In the genomic region with DNA sequence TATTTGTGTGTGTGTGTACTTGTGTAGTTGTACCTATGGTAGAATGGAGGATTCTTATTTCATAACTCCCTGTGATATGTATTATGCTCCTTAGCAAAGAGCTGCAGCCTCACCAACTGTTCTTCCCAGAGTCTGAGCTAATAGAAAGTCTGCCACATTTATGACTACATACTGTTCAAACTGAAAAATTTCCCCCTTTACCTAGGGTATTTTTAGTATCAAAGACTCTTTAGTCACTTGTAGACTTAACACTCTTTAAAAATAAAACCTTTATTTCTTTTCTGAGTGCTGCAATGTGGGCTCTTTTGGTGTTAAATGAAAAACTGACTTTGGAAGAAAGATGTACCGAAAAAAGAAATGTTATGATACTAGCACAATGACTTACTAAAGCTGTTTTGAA, we compare ENCODE assay signal across 31 cellular contexts. TPM values are rescaled to one million over a fixed set of nuclear protein-coding genes. Genes with fewer than 3 reads are reported as not detected.
DNase-seq lines count a peak whose midpoint lies in the region; FAIRE-seq and TF ChIP-seq lines count a peak whose summit lies in the region.
"Had no signal": no experiment of that assay in that cellular context is flagged by ENCODE, and none has a peak within 500 bp of the region (broad histone marks: within the 10 kb centered on the region; RNA-seq: fewer than 3 reads in every experiment).

No MANE protein-coding gene starts in this region.

- TF ChIP-seq RAD21 in H1 (IDR thresholded peaks at IDR 0.05 in 1 of 2, conservative IDR thresholded peaks at IDR 0.05 in 1 of 2; ENCODE audit: low read depth in 2 of 2, low read length in 2 of 2) = no peak

- H2BK12ac ChIP-seq in H1 (ENCODE audit: low read depth, low read length) = no peak overlapping the region

- no peak overlapping the region for H2BK5ac ChIP-seq in H1 (ENCODE audit: low read depth, low read length)

- no peak overlapping the region for H3K18ac ChIP-seq in H1 (ENCODE audit: extremely low read depth, low read length)

- H4K91ac ChIP-seq in H1 (replicated peaks; ENCODE audit: insufficient read length, low read length) = no peak overlapping the region

- no peaks in the 10 kb centered on the region for H3K79me1 ChIP-seq in H1 (ENCODE audit: low read depth, low read length)

- no peak overlapping the region for H2BK120ac ChIP-seq in H1 (replicated peaks; ENCODE audit: low read depth, low read length)

- peaks cover 3 to 18% (median 8%) of the 10 kb centered on the region in 4 experiments; a peak in 4 of 7 replicates for H3K4me1 ChIP-seq in H1 (replicated peaks in 1 of 4; ENCODE audit: control insufficient read depth in 3 of 4, insufficient read depth in 4 of 4, low read length in 3 of 4)
- H3K4me1 ChIP-seq: BE2C, BLaER1 had no signal

- H2AK5ac ChIP-seq in H1 (ENCODE audit: low read depth, low read length) = 0 out of 2 replicates have a peak overlapping the region, but pooled peaks have one; percentile 20

- H3K9me3 ChIP-seq in H1 (ENCODE audit: insufficient read depth in 2 of 2, low read depth in 1 of 2, low read length in 1 of 2) = no peaks in the 10 kb centered on the region
- H3K9me3 ChIP-seq: BE2C, BLaER1 had no signal

- TF ChIP-seq POLR2A in H1 (IDR thresholded peaks at IDR 0.05; ENCODE audit: control extremely low read depth in 1 of 2, low read depth in 2 of 2, low read length in 2 of 2) = no peak

- H2BK15ac ChIP-seq in H1 (ENCODE audit: low read length) = no peak overlapping the region

- TF ChIP-seq EP300 in H1 (IDR thresholded peaks at IDR 0.05; ENCODE audit: borderline replicate concordance in 1 of 2, low read depth in 2 of 2, low read length in 2 of 2) = no peak

- no peak overlapping the region for H4K8ac ChIP-seq in H1 (ENCODE audit: extremely low read depth, insufficient read depth, low read length)

- H3K14ac ChIP-seq in H1 (ENCODE audit: insufficient read length) = no peak overlapping the region

- no peaks in the 10 kb centered on the region for H4K20me1 ChIP-seq in H1 (replicated peaks in 1 of 2; ENCODE audit: control insufficient read depth in 1 of 2, insufficient read depth in 2 of 2, low read length in 2 of 2)
- H4K20me1 ChIP-seq: BLaER1 had no signal

- no peak overlapping the region for H3K56ac ChIP-seq in H1 (replicated peaks; ENCODE audit: insufficient read length, low read depth, low read length)

- H2AFZ ChIP-seq in H1 (ENCODE audit: low read length) = no peak overlapping the region

- no peak overlapping the region for H4K5ac ChIP-seq in H1 (ENCODE audit: insufficient read length, low read depth, low read length)

- CTCF ChIA-PET in H1 (lab: Charles Lee; ENCODE audit: partially characterized antibody) = no interaction called here
- CTCF ChIA-PET in HEK293T (lab: Yijun Ruan, JAX) = no interaction called here

- FAIRE-seq in H1 (lab: Jason Lieb, UNC) = no peak
- FAIRE-seq: A204.1, GM12878, GM12892, GM18507 had no signal

- no peak overlapping the region for H3K23ac ChIP-seq in H1 (ENCODE audit: insufficient read length)

- no peak overlapping the region for H3K4ac ChIP-seq in H1 (replicated peaks; ENCODE audit: insufficient read length, low read depth, low read length)

- POLR2A ChIA-PET in H1 (lab: Charles Lee; ENCODE audit: partially characterized antibody) (interaction anchor here (1.5 kb wide), 1 partner anchor 22 kb away, joined by 3 read pairs; no protein-coding TSS in a partner anchor), HEK293T (lab: Yijun Ruan, JAX) (no interaction called here)

- no peak overlapping the region for H3K9ac ChIP-seq in H1 (replicated peaks in 1 of 4; ENCODE audit: extremely low read depth in 1 of 4, low read depth in 3 of 4, low read length in 3 of 4)
- H3K9ac ChIP-seq: BLaER1 had no signal

- H3K23me2 ChIP-seq in H1 (ENCODE audit: low read depth, low read length) = no peaks in the 10 kb centered on the region; the same call in 1 of the 2 replicates

- H3K4me2 ChIP-seq in H1 (ENCODE audit: insufficient read depth in 1 of 2, low read depth in 2 of 2, low read length in 2 of 2) = no peak overlapping the region
- H3K4me2 ChIP-seq: BLaER1 had no signal

- H3K79me2 ChIP-seq in H1 (ENCODE audit: control insufficient read depth in 1 of 2, insufficient read depth in 2 of 2, low read length in 2 of 2) = no peaks in the 10 kb centered on the region

- TF ChIP-seq CTCF in H1 (IDR thresholded peaks at IDR 0.05; ENCODE audit: control extremely low read depth in 1 of 3, insufficient read depth in 1 of 3, low read depth in 1 of 3, low read length in 3 of 3) = no peak

- H3K4me3 ChIP-seq in H1 (ENCODE audit: extremely low read depth in 1 of 4, insufficient read depth in 2 of 4, low read depth in 3 of 4, low read length in 4 of 4) = no peak overlapping the region
- H3K4me3 ChIP-seq: BLaER1, GM12878 had no signal

- DNase-seq in H1 (ENCODE audit: low read depth in 1 of 2, low spot score in 2 of 2) = no peak
- DNase-seq in inferior parietal cortex (ENCODE audit: extremely low spot score) = peak; percentile 42
- peak; percentile 19 for DNase-seq in putamen (ENCODE audit: low spot score)
- no peak for DNase-seq in HEK293T (ENCODE audit: extremely low spot score)
- DNase-seq in stimulated activated CD4-positive, alpha-beta T cell treated with anti-CD3 and anti-CD28 coated beads, Interleukin-4, amount 100 ng/mL, for 1 hour = no peak
- no peak for DNase-seq in activated T-cell treated with anti-CD3 and anti-CD28 coated beads for 4 hours
- DNase-seq: 8988T; ACHN; BE2C; C1 segment of cervical spinal cord; CD4-positive, alpha-beta memory T cell; CD4-positive, CD25-positive, alpha-beta regulatory T cell; CD8-positive, alpha-beta memory T cell; COR-L47; DMS 273 treated with DMSO at 0.1 percent for 48 hours; DMS153; DMS53; DMS79; DND-41; EL; GDM1 had no signal

- no peaks in the 10 kb centered on the region for H3K36me3 ChIP-seq in H1 (ENCODE audit: control insufficient read depth in 2 of 4, insufficient read depth in 4 of 4, low read length in 3 of 4)
- H3K36me3 ChIP-seq: BE2C, BLaER1 had no signal

- H3K27me3 ChIP-seq in H1 (replicated peaks in 1 of 4; ENCODE audit: control insufficient read depth in 3 of 4, extremely low read depth in 1 of 4, insufficient read depth in 3 of 4, low read length in 3 of 4) = no peaks in the 10 kb centered on the region
- H3K27me3 ChIP-seq: BE2C, BLaER1 had no signal

- H2BK20ac ChIP-seq in H1 (ENCODE audit: low read length) = 0 out of 2 replicates have a peak overlapping the region, but pooled peaks have one; percentile 16

- 80% methylated on average over 1 of the region's 1 CpG; no CpG with 5 or more reads in 1 of the 2 experiments for WGBS in H1 (ENCODE audit: extremely low coverage in 1 of 2, insufficient coverage in 1 of 2, insufficient read length in 1 of 2, insufficient replicate concordance in 2 of 2, low coverage in 1 of 2, low lambda C conversion rate in 2 of 2, missing lambda C conversion rate in 1 of 2), 2 experiments

- no peak overlapping the region for H3K27ac ChIP-seq in H1 (ENCODE audit: low read depth, low read length)
- H3K27ac ChIP-seq: BLaER1 had no signal

TF ChIP-seq in H1, 55 proteins besides CTCF, POLR2A, EP300 and RAD21:
- TF ChIP-seq FOSL1 (IDR thresholded peaks at IDR 0.05; ENCODE audit: insufficient read depth, low read depth, low read length) (no peak), CBX8 (IDR thresholded peaks at IDR 0.05; ENCODE audit: borderline replicate concordance, low read depth, low read length) (no peak), HDAC6 (IDR thresholded peaks at IDR 0.05; ENCODE audit: low read depth, low read length) (no peak), RFX5 (IDR thresholded peaks at IDR 0.05; ENCODE audit: borderline replicate concordance, low read depth, low read length) (no peak), SIX5 (IDR thresholded peaks at IDR 0.05; ENCODE audit: low read depth, low read length) (no peak), TBP (IDR thresholded peaks at IDR 0.05; ENCODE audit: low read depth, low read length) (no peak)

TF ChIP-seq in HEK293T, 16 proteins besides CTCF, POLR2A, EP300 and RAD21:
- TF ChIP-seq BHLHE40 (IDR thresholded peaks at IDR 0.05; ENCODE audit: borderline replicate concordance) (no peak), TARDBP (IDR thresholded peaks at IDR 0.05) (no peak), FOXM1 (IDR thresholded peaks at IDR 0.05; ENCODE audit: borderline replicate concordance) (no peak), CTBP1 (IDR thresholded peaks at IDR 0.05; ENCODE audit: borderline replicate concordance) (no peak), L3MBTL2 (conservative IDR thresholded peaks at IDR 0.05) (no peak), FOXK2 (IDR thresholded peaks at IDR 0.05) (no peak), ZNF384 (IDR thresholded peaks at IDR 0.05) (no peak), HDGF (IDR thresholded peaks at IDR 0.05; ENCODE audit: borderline replicate concordance) (no peak), FOXA1 (IDR thresholded peaks at IDR 0.05) (no peak)
- TF ChIP-seq, protein P1, sequence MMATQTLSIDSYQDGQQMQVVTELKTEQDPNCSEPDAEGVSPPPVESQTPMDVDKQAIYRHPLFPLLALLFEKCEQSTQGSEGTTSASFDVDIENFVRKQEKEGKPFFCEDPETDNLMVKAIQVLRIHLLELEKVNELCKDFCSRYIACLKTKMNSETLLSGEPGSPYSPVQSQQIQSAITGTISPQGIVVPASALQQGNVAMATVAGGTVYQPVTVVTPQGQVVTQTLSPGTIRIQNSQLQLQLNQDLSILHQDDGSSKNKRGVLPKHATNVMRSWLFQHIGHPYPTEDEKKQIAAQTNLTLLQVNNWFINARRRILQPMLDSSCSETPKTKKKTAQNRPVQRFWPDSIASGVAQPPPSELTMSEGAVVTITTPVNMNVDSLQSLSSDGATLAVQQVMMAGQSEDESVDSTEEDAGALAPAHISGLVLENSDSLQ (IDR thresholded peaks at IDR 0.05) = no peak

RNA-seq across cellular contexts. Expression of a gene that starts 39.6 kb away (rescaled TPM):
- total RNA-seq in H1 (2021; fragmentation: NEBNext Ultra II Directional; extraction: Animal tissue kit (Norgen Biotek cat#: 25700)) = 9.9 and 11.2 TPM in 2 replicates
- 1.2 and 3.7 TPM in 2 replicates for polyA plus RNA-seq in H1 (2011; rRNA removed)
- 1.4 TPM for polyA plus RNA-seq in H1 (2011; cell fraction: cytosol; rRNA removed)
- 3.2 TPM for polyA plus RNA-seq in H1 (2011; cell fraction: nucleus; rRNA removed)
- polyA plus RNA-seq in H1 (2012, experiment 1 of 2) = 3.6 to 4.9 TPM (median 4.3 TPM) in 4 replicates
- polyA plus RNA-seq in H1 (2012, experiment 2 of 2) = 1.3 TPM
- 2.9 TPM for polyA plus RNA-seq in H1 (2013, experiment 1 of 2)
- 3.2 TPM for polyA plus RNA-seq in H1 (2013, experiment 2 of 2)
- 1.4 and 7.0 TPM in 2 replicates for polyA minus RNA-seq in H1 (2011; rRNA and poly(A)+ RNA removed)
- polyA minus RNA-seq in H1 (2011; cell fraction: cytosol; rRNA and poly(A)+ RNA removed) = 4.5 TPM
- polyA minus RNA-seq in H1 (2011; cell fraction: nucleus; rRNA and poly(A)+ RNA removed) = 27.0 TPM
- total RNA-seq: A673; CD4-positive, alpha-beta memory T cell; CD4-positive, CD25-positive, alpha-beta regulatory T cell; CD8-positive, alpha-beta memory T cell; Daoy; G401; GM12878 had no signal
- polyA plus RNA-seq: AG04450; CD14-positive monocyte; CD4-positive, alpha-beta memory T cell; CD4-positive, CD25-positive, alpha-beta regulatory T cell; CD8-positive, alpha-beta memory T cell had no signal

Comparison
In these comparisons a context has a peak if more than half of its experiments do, and no peak if none do; other contexts are left out.
1. DNase-seq: peak in inferior parietal cortex (single experiment) and putamen (single experiment); none in H1 (0 of 2), HEK293T (single experiment), stimulated activated CD4-positive, alpha-beta T cell treated with anti-CD3 and anti-CD28 coated beads, Interleukin-4, amount 100 ng/mL, for 1 hour (single experiment) and activated T-cell treated with anti-CD3 and anti-CD28 coated beads for 4 hours (single experiment).